18 cellular contexts compared by ENCODE assay signal in genomic region chr2:56348382-56348781, GRCh38.
DNase-seq lines count a peak whose midpoint lies in the region; ATAC-seq and TF ChIP-seq lines count a peak whose summit lies in the region.
"Had no signal": no experiment of that assay in that cellular context is flagged by ENCODE, and none has a peak within 500 bp of the region (broad histone marks: within the 10 kb centered on the region; RNA-seq: fewer than 3 reads in every experiment).

No MANE protein-coding gene starts in this region.

- no peaks in the 10 kb centered on the region for H3K4me1 Mint-ChIP-seq in CD14-positive monocyte
- H3K4me1 Mint-ChIP-seq: activated B cell treated with CpG ODN at 0.5 μM for 24 hours, T-cell had no signal

- H3K36me3 ChIP-seq in left ventricle myocardium inferior = no peaks in the 10 kb centered on the region
- H3K36me3 ChIP-seq: sigmoid colon had no signal

- no peak overlapping the region for H3K4me3 ChIP-seq in left ventricle myocardium inferior
- H3K4me3 ChIP-seq: sigmoid colon had no signal

- H3K36me3 Mint-ChIP-seq in CD14-positive monocyte = no peaks in the 10 kb centered on the region
- H3K36me3 Mint-ChIP-seq: mesothelial cell of epicardium, T-cell had no signal

- no peaks in the 10 kb centered on the region for H3K9me3 ChIP-seq in left ventricle myocardium inferior (replicated peaks)
- H3K9me3 ChIP-seq: sigmoid colon had no signal

- H3K4me1 ChIP-seq in left ventricle myocardium inferior = peaks cover 7% of the 10 kb centered on the region
- H3K4me1 ChIP-seq: sigmoid colon had no signal

- no peak overlapping the region for H3K27ac ChIP-seq in left ventricle myocardium inferior (replicated peaks)
- H3K27ac ChIP-seq: sigmoid colon had no signal

- H3K27me3 ChIP-seq in left ventricle myocardium inferior (ENCODE audit: low read depth) = no peaks in the 10 kb centered on the region
- H3K27me3 ChIP-seq: sigmoid colon had no signal

- no peaks in the 10 kb centered on the region for H3K27me3 Mint-ChIP-seq in CD14-positive monocyte (ENCODE audit: low read depth in 3 of 3)
- H3K27me3 Mint-ChIP-seq: activated B cell treated with CpG ODN at 0.5 μM for 24 hours, T-cell had no signal

- intact Hi-C loops in CD14-positive monocyte (cut with micrococcal nuclease) (no loop called here), left ventricle myocardium inferior (cut with micrococcal nuclease) (no loop called here)

- TF ChIP-seq CTCF in CD14-positive monocyte (IDR thresholded peaks at IDR 0.05) (no peak), left ventricle myocardium inferior (IDR thresholded peaks at IDR 0.05; ENCODE audit: borderline replicate concordance) (no peak)

- peak; percentile 41 for ATAC-seq in GM18520 (IDR thresholded peaks at IDR 0.05; ENCODE audit: unreplicated experiment)
- peak; percentile 67 for ATAC-seq in GM21576 (IDR thresholded peaks at IDR 0.05; ENCODE audit: unreplicated experiment)
- ATAC-seq: T-cell had no signal

- no peak overlapping the region for H3K27ac Mint-ChIP-seq in CD14-positive monocyte
- H3K27ac Mint-ChIP-seq: activated B cell treated with CpG ODN at 0.5 μM for 24 hours, mesothelial cell of epicardium, T-cell had no signal

- H3K9me3 Mint-ChIP-seq in CD14-positive monocyte = peaks cover 0 to 6% (median 0%) of the 10 kb centered on the region in 7 donors
- H3K9me3 Mint-ChIP-seq: activated B cell treated with CpG ODN at 0.5 μM for 24 hours, mesothelial cell of epicardium, T-cell had no signal

- DNase-seq in NCI-H1930 (lab: John Stamatoyannopoulos, UW) (peak; percentile 27 to 49), left kidney (ENCODE audit: low read depth, low spot score) (peak; percentile 6), NCI-H510A (lab: John Stamatoyannopoulos, UW) (no peak), CD14-positive monocyte (ENCODE audit: low spot score) (no peak), OCI-M1 (lab: John Stamatoyannopoulos, UW) (no peak), left ventricle myocardium inferior (no peak)
- DNase-seq: activated B cell treated with CpG ODN at 0.5 μM for 24 hours; activated naive CD4-positive, alpha-beta T cell; Calu3; dermis blood vessel endothelial cell; NCI-H510A treated with DMSO at 0.1 percent for 48 hours; sigmoid colon; stimulated activated CD4-positive, alpha-beta T cell treated with anti-CD3 and anti-CD28 coated beads, Interleukin-4, amount 100 ng/mL, for 4 hours; T-cell; trophoblast cell had no signal

- H3K4me3 Mint-ChIP-seq in CD14-positive monocyte = no peak overlapping the region
- H3K4me3 Mint-ChIP-seq: activated B cell treated with CpG ODN at 0.5 μM for 24 hours, mesothelial cell of epicardium, T-cell had no signal

Comparison
In these comparisons a context has a peak if more than half of its experiments do, and no peak if none do; other contexts are left out.
1. DNase-seq: peak in NCI-H1930 (2 of 2) and left kidney (single experiment); none in NCI-H510A (single experiment), CD14-positive monocyte (single experiment), OCI-M1 (single experiment) and left ventricle myocardium inferior (single experiment).